Comparison of ENCODE assay signal across 8 cellular contexts in genomic region chr17:77451894-77452852, GRCh38.
DNase-seq lines count a peak whose midpoint lies in the region; ATAC-seq and TF ChIP-seq lines count a peak whose summit lies in the region.

No MANE protein-coding gene starts in this region.

- peaks cover 3% of the 10 kb centered on the region for H3K36me3 Mint-ChIP-seq in activated T-cell treated with anti-CD3 and anti-CD28 coated beads, Interleukin-2, amount 50 U/mL, for 4 hours (ENCODE audit: insufficient read depth)

- H3K4me3 Mint-ChIP-seq in activated T-cell treated with anti-CD3 and anti-CD28 coated beads, Interleukin-2, amount 50 U/mL, for 4 hours, result peak overlapping the region; percentile 96

- H3K4me3 ChIP-seq in neutrophil (ENCODE audit: low read depth in 1 of 2, low read length in 1 of 2), result peak overlapping the region; percentile 63 to 73

- TF ChIP-seq CTCF in neutrophil (IDR thresholded peaks at IDR 0.05), result no peak

- no peaks in the 10 kb centered on the region for H3K27me3 Mint-ChIP-seq in activated T-cell treated with anti-CD3 and anti-CD28 coated beads, Interleukin-2, amount 50 U/mL, for 4 hours (ENCODE audit: low read depth)

- H3K36me3 ChIP-seq in neutrophil, result no peaks in the 10 kb centered on the region

- no peaks in the 10 kb centered on the region for H3K9me3 ChIP-seq in neutrophil

- peaks cover 80 to 90% of the 10 kb centered on the region in 2 experiments for H3K4me1 ChIP-seq in neutrophil (ENCODE audit: control insufficient read depth in 1 of 2, insufficient read depth in 1 of 2, low read depth in 1 of 2, low read length in 1 of 2)

- H3K27me3 ChIP-seq in neutrophil, result no peaks in the 10 kb centered on the region

- ATAC-seq in activated T-cell treated with anti-CD3 and anti-CD28 coated beads, Interleukin-2, amount 50 U/mL, for 4 hours, result peak in 1 of 2 donors; percentile 12
- ATAC-seq in GM21717 (IDR thresholded peaks at IDR 0.05; ENCODE audit: unreplicated experiment) (no peak), HG02763 (IDR thresholded peaks at IDR 0.05; ENCODE audit: unreplicated experiment) (no peak)

- H3K4me1 Mint-ChIP-seq in activated T-cell treated with anti-CD3 and anti-CD28 coated beads, Interleukin-2, amount 50 U/mL, for 4 hours (ENCODE audit: low read depth), result peaks cover 60% of the 10 kb centered on the region

- DNase-seq in DMS79 treated with DMSO at 0.1 percent for 48 hours (lab: John Stamatoyannopoulos, UW), result peak; percentile 46
- DNase-seq in NAMALWA (ENCODE audit: low spot score), result peak; percentile 53
- no peak for DNase-seq in activated T-cell treated with anti-CD3 and anti-CD28 coated beads, Interleukin-2, amount 50 U/mL, for 4 hours
- peak; percentile 70 for DNase-seq in globus pallidus (ENCODE audit: low spot score)
- DNase-seq in middle frontal gyrus (ENCODE audit: extremely low spot score, low spot score), result no peak

- peak overlapping the region; percentile 88 for H3K27ac ChIP-seq in neutrophil

- no peaks in the 10 kb centered on the region for H3K9me3 Mint-ChIP-seq in activated T-cell treated with anti-CD3 and anti-CD28 coated beads, Interleukin-2, amount 50 U/mL, for 4 hours

Comparison
In these comparisons a context has a peak if more than half of its experiments do, and no peak if none do; other contexts are left out.
1. DNase-seq: peak in DMS79 treated with DMSO at 0.1 percent for 48 hours (single experiment), NAMALWA (single experiment) and globus pallidus (single experiment); none in activated T-cell treated with anti-CD3 and anti-CD28 coated beads, Interleukin-2, amount 50 U/mL, for 4 hours (single experiment) and middle frontal gyrus (single experiment).